In genomic region chr17:30344283-30345088, GRCh38 we compare ENCODE assay signal across 1 cellular context.
TF ChIP-seq lines count a peak whose summit lies in the region.

No MANE protein-coding gene starts in this region.

TF ChIP-seq in HepG2, 621 proteins besides CTCF, POLR2A, EP300 and RAD21 (continues in another document):
- TF ChIP-seq YY1 (IDR thresholded peaks at IDR 0.05; ENCODE audit: insufficient read depth, insufficient replicate concordance, low read depth, low read length) (peak; percentile 16), YEATS2 (CRISPR knock-in tag; IDR thresholded peaks at IDR 0.05; ENCODE audit: borderline replicate concordance) (peak; percentile 63; the same call in 1 of the 2 replicates), GABPA (IDR thresholded peaks at IDR 0.05; ENCODE audit: low read depth, low read length) (no peak), GABPA (CRISPR knock-in tag; IDR thresholded peaks at IDR 0.05; ENCODE audit: low read depth) (no peak; the same call in 1 of the 2 replicates), HNRNPLL (IDR thresholded peaks at IDR 0.05; ENCODE audit: low read depth, low read length, poor library complexity, severe bottlenecking) (no peak), SMAD3 (CRISPR knock-in tag; IDR thresholded peaks at IDR 0.05) (peak; percentile 43; the same call in 1 of the 2 replicates), ZSCAN12 (CRISPR knock-in tag; IDR thresholded peaks at IDR 0.05) (no peak), MEIS1 (CRISPR knock-in tag; IDR thresholded peaks at IDR 0.05; ENCODE audit: borderline replicate concordance) (peak; percentile 87), KMT2B (CRISPR knock-in tag; IDR thresholded peaks at IDR 0.05) (peak; percentile 76), TOPORS (CRISPR knock-in tag; IDR thresholded peaks at IDR 0.05) (peak; percentile 93; the same call in 1 of the 2 replicates), ZNF781 (CRISPR knock-in tag; IDR thresholded peaks at IDR 0.05; ENCODE audit: borderline replicate concordance, not compliant biosample characterization) (peak; percentile 85), ZNF225 (CRISPR knock-in tag; IDR thresholded peaks at IDR 0.05) (no peak), GATA4 (IDR thresholded peaks at IDR 0.05; ENCODE audit: borderline replicate concordance, low read depth) (peak; percentile 77), FOXC1 (CRISPR knock-in tag; IDR thresholded peaks at IDR 0.05; ENCODE audit: borderline replicate concordance) (peak; percentile 37; the same call in 1 of the 2 replicates), TBX2 (CRISPR knock-in tag; IDR thresholded peaks at IDR 0.05; ENCODE audit: borderline replicate concordance) (peak; percentile 97), ZNF570 (CRISPR knock-in tag; IDR thresholded peaks at IDR 0.05; ENCODE audit: borderline replicate concordance) (no peak), ZNF747 (CRISPR knock-in tag; IDR thresholded peaks at IDR 0.05; ENCODE audit: borderline replicate concordance) (0 out of 2 replicates have a peak, but pooled peaks have one; percentile 40), LCORL (IDR thresholded peaks at IDR 0.05) (peak; percentile 64), LCORL (CRISPR knock-in tag; IDR thresholded peaks at IDR 0.05) (0 out of 2 replicates have a peak, but pooled peaks have one; percentile 69), CHD4 (IDR thresholded peaks at IDR 0.05; ENCODE audit: borderline replicate concordance, low read length) (peak; percentile 90; the same call in 1 of the 2 replicates), IKZF4 (CRISPR knock-in tag; IDR thresholded peaks at IDR 0.05; ENCODE audit: borderline replicate concordance, low read depth, not compliant biosample characterization) (peak; percentile 79), IRF2 (CRISPR knock-in tag; IDR thresholded peaks at IDR 0.05) (peak; percentile 92), RCOR2 (CRISPR knock-in tag; IDR thresholded peaks at IDR 0.05) (peak; percentile 94), ZNF569 (CRISPR knock-in tag; IDR thresholded peaks at IDR 0.05; ENCODE audit: borderline replicate concordance) (no peak), PHF21A (CRISPR knock-in tag; IDR thresholded peaks at IDR 0.05) (peak; percentile 92), GZF1 (CRISPR knock-in tag; IDR thresholded peaks at IDR 0.05) (peak; percentile 92), YEATS4 (CRISPR knock-in tag; IDR thresholded peaks at IDR 0.05; ENCODE audit: borderline replicate concordance) (peak; percentile 51; the same call in 1 of the 2 replicates), ZNF18 (CRISPR knock-in tag; IDR thresholded peaks at IDR 0.05; ENCODE audit: insufficient replicate concordance) (peak; percentile 60), ZNF510 (CRISPR knock-in tag; IDR thresholded peaks at IDR 0.05; ENCODE audit: low read depth) (peak; percentile 80), CEBPG (CRISPR knock-in tag; IDR thresholded peaks at IDR 0.05) (peak; percentile 99), TEAD2 (CRISPR knock-in tag; IDR thresholded peaks at IDR 0.05) (no peak), AKAP8 (CRISPR knock-in tag; IDR thresholded peaks at IDR 0.05) (0 out of 2 replicates have a peak, but pooled peaks have one; percentile 21), ZSCAN25 (CRISPR knock-in tag; IDR thresholded peaks at IDR 0.05) (peak; percentile 57; the same call in 1 of the 2 replicates), RORA (CRISPR knock-in tag; IDR thresholded peaks at IDR 0.05) (no peak), KMT2A (CRISPR knock-in tag; IDR thresholded peaks at IDR 0.05) (peak; percentile 6; the same call in 1 of the 2 replicates), JUND (CRISPR knock-in tag; IDR thresholded peaks at IDR 0.05) (0 out of 2 replicates have a peak, but pooled peaks have one; percentile 64), ZNF572 (CRISPR knock-in tag; IDR thresholded peaks at IDR 0.05) (0 out of 2 replicates have a peak, but pooled peaks have one; percentile 24), SIN3A (IDR thresholded peaks at IDR 0.05; ENCODE audit: borderline replicate concordance, low read depth, low read length) (peak; percentile 69; the same call in 1 of the 2 replicates), MEIS2 (CRISPR knock-in tag; IDR thresholded peaks at IDR 0.05) (peak; percentile 67; the same call in 1 of the 2 replicates), HMG20B (CRISPR knock-in tag; conservative IDR thresholded peaks at IDR 0.05) (peak; percentile 77), JDP2 (CRISPR knock-in tag; IDR thresholded peaks at IDR 0.05; ENCODE audit: borderline replicate concordance) (no peak; the same call in 1 of the 2 replicates), GMEB1 (CRISPR knock-in tag; IDR thresholded peaks at IDR 0.05; ENCODE audit: borderline replicate concordance) (peak; percentile 56)
- TF ChIP-seq, protein P1, sequence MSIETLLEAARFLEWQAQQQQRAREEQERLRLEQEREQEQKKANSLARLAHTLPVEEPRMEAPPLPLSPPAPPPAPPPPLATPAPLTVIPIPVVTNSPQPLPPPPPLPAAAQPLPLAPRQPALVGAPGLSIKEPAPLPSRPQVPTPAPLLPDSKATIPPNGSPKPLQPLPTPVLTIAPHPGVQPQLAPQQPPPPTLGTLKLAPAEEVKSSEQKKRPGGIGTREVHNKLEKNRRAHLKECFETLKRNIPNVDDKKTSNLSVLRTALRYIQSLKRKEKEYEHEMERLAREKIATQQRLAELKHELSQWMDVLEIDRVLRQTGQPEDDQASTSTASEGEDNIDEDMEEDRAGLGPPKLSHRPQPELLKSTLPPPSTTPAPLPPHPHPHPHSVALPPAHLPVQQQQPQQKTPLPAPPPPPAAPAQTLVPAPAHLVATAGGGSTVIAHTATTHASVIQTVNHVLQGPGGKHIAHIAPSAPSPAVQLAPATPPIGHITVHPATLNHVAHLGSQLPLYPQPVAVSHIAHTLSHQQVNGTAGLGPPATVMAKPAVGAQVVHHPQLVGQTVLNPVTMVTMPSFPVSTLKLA (IDR thresholded peaks at IDR 0.05): peak; percentile 53; the same call in 1 of the 2 replicates
- TF ChIP-seq, protein P2, sequence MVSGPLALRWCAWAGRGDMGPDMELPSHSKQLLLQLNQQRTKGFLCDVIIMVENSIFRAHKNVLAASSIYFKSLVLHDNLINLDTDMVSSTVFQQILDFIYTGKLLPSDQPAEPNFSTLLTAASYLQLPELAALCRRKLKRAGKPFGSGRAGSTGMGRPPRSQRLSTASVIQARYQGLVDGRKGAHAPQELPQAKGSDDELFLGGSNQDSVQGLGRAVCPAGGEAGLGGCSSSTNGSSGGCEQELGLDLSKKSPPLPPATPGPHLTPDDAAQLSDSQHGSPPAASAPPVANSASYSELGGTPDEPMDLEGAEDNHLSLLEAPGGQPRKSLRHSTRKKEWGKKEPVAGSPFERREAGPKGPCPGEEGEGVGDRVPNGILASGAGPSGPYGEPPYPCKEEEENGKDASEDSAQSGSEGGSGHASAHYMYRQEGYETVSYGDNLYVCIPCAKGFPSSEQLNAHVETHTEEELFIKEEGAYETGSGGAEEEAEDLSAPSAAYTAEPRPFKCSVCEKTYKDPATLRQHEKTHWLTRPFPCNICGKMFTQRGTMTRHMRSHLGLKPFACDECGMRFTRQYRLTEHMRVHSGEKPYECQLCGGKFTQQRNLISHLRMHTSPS (CRISPR knock-in tag; IDR thresholded peaks at IDR 0.05; ENCODE audit: low read depth): peak; percentile 83
- TF ChIP-seq, protein P3, sequence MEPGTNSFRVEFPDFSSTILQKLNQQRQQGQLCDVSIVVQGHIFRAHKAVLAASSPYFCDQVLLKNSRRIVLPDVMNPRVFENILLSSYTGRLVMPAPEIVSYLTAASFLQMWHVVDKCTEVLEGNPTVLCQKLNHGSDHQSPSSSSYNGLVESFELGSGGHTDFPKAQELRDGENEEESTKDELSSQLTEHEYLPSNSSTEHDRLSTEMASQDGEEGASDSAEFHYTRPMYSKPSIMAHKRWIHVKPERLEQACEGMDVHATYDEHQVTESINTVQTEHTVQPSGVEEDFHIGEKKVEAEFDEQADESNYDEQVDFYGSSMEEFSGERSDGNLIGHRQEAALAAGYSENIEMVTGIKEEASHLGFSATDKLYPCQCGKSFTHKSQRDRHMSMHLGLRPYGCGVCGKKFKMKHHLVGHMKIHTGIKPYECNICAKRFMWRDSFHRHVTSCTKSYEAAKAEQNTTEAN (CRISPR knock-in tag; conservative IDR thresholded peaks at IDR 0.05): peak; percentile 85
- TF ChIP-seq, protein P4, sequence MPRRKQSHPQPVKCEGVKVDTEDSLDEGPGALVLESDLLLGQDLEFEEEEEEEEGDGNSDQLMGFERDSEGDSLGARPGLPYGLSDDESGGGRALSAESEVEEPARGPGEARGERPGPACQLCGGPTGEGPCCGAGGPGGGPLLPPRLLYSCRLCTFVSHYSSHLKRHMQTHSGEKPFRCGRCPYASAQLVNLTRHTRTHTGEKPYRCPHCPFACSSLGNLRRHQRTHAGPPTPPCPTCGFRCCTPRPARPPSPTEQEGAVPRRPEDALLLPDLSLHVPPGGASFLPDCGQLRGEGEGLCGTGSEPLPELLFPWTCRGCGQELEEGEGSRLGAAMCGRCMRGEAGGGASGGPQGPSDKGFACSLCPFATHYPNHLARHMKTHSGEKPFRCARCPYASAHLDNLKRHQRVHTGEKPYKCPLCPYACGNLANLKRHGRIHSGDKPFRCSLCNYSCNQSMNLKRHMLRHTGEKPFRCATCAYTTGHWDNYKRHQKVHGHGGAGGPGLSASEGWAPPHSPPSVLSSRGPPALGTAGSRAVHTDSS (CRISPR knock-in tag; conservative IDR thresholded peaks at IDR 0.05): no peak
- TF ChIP-seq, protein P5, sequence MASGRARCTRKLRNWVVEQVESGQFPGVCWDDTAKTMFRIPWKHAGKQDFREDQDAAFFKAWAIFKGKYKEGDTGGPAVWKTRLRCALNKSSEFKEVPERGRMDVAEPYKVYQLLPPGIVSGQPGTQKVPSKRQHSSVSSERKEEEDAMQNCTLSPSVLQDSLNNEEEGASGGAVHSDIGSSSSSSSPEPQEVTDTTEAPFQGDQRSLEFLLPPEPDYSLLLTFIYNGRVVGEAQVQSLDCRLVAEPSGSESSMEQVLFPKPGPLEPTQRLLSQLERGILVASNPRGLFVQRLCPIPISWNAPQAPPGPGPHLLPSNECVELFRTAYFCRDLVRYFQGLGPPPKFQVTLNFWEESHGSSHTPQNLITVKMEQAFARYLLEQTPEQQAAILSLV (CRISPR knock-in tag; IDR thresholded peaks at IDR 0.05; ENCODE audit: borderline replicate concordance): peak; percentile 65; the same call in 1 of the 2 replicates
- TF ChIP-seq, protein P6, sequence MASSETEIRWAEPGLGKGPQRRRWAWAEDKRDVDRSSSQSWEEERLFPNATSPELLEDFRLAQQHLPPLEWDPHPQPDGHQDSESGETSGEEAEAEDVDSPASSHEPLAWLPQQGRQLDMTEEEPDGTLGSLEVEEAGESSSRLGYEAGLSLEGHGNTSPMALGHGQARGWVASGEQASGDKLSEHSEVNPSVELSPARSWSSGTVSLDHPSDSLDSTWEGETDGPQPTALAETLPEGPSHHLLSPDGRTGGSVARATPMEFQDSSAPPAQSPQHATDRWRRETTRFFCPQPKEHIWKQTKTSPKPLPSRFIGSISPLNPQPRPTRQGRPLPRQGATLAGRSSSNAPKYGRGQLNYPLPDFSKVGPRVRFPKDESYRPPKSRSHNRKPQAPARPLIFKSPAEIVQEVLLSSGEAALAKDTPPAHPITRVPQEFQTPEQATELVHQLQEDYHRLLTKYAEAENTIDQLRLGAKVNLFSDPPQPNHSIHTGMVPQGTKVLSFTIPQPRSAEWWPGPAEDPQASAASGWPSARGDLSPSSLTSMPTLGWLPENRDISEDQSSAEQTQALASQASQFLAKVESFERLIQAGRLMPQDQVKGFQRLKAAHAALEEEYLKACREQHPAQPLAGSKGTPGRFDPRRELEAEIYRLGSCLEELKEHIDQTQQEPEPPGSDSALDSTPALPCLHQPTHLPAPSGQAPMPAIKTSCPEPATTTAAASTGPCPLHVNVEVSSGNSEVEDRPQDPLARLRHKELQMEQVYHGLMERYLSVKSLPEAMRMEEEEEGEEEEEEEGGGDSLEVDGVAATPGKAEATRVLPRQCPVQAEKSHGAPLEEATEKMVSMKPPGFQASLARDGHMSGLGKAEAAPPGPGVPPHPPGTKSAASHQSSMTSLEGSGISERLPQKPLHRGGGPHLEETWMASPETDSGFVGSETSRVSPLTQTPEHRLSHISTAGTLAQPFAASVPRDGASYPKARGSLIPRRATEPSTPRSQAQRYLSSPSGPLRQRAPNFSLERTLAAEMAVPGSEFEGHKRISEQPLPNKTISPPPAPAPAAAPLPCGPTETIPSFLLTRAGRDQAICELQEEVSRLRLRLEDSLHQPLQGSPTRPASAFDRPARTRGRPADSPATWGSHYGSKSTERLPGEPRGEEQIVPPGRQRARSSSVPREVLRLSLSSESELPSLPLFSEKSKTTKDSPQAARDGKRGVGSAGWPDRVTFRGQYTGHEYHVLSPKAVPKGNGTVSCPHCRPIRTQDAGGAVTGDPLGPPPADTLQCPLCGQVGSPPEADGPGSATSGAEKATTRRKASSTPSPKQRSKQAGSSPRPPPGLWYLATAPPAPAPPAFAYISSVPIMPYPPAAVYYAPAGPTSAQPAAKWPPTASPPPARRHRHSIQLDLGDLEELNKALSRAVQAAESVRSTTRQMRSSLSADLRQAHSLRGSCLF (CRISPR knock-in tag; IDR thresholded peaks at IDR 0.05; ENCODE audit: borderline replicate concordance): no peak
- TF ChIP-seq, protein P7, sequence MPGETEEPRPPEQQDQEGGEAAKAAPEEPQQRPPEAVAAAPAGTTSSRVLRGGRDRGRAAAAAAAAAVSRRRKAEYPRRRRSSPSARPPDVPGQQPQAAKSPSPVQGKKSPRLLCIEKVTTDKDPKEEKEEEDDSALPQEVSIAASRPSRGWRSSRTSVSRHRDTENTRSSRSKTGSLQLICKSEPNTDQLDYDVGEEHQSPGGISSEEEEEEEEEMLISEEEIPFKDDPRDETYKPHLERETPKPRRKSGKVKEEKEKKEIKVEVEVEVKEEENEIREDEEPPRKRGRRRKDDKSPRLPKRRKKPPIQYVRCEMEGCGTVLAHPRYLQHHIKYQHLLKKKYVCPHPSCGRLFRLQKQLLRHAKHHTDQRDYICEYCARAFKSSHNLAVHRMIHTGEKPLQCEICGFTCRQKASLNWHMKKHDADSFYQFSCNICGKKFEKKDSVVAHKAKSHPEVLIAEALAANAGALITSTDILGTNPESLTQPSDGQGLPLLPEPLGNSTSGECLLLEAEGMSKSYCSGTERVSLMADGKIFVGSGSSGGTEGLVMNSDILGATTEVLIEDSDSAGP (CRISPR knock-in tag; IDR thresholded peaks at IDR 0.05; ENCODE audit: borderline replicate concordance): peak; percentile 92
